In genomic region chr6:134911532-134911931, GRCh38 we compare ENCODE assay signal across 14 cellular contexts. TPM values are rescaled to one million over a fixed set of nuclear protein-coding genes. Genes with fewer than 3 reads are reported as not detected.
DNase-seq lines count a peak whose midpoint lies in the region; ATAC-seq lines count a peak whose summit lies in the region.
"Had no signal": no experiment of that assay in that cellular context is flagged by ENCODE, and none has a peak within 500 bp of the region (broad histone marks: within the 10 kb centered on the region; RNA-seq: fewer than 3 reads in every experiment).

No MANE protein-coding gene starts in this region.

- H3K4me3 ChIP-seq in MG63 (no peak overlapping the region), HAP-1 (no peak overlapping the region)
- H3K4me3 ChIP-seq: GM12878, SJSA1 had no signal

- no peaks in the 10 kb centered on the region; the same call in 1 of the 2 replicates for H3K4me1 ChIP-seq in HAP-1

- in situ Hi-C loops in HAP-1 (cut with MboI; ENCODE audit: low sequenced_read_pairs): no loop called here

- ATAC-seq in HG02885 (IDR thresholded peaks at IDR 0.05; ENCODE audit: poor library complexity, unreplicated experiment) (no peak), GM21717 (IDR thresholded peaks at IDR 0.05; ENCODE audit: unreplicated experiment) (no peak)
- ATAC-seq: GM12878 had no signal

- H3K9me3 ChIP-seq in MG63: no peaks in the 10 kb centered on the region
- H3K9me3 ChIP-seq in HAP-1: no peaks in the 10 kb centered on the region
- H3K9me3 ChIP-seq: SJSA1 had no signal

- DNase-seq in Daoy (ENCODE audit: low read depth) (peak; percentile 46), MG63 (peak; percentile 32), dedifferentiated amniotic fluid mesenchymal stem cell (ENCODE audit: extremely low spot score) (peak; percentile 32), myocyte (ENCODE audit: low read depth) (peak; percentile 77), HAP-1 (ENCODE audit: low spot score in 2 of 2) (no peak), Kasumi-1 (lab: John Stamatoyannopoulos, UW) (no peak)
- DNase-seq: activated T-cell treated with anti-CD3 and anti-CD28 coated beads, Interleukin-2, amount 50 U/mL, for 24 hours; NCI-H1436 treated with DMSO at 0.1 percent for 48 hours; NCI-H526 had no signal

- H3K36me3 ChIP-seq in MG63 (no peaks in the 10 kb centered on the region), HAP-1 (replicated peaks) (no peaks in the 10 kb centered on the region)
- H3K36me3 ChIP-seq: SJSA1 had no signal

- H3K27me3 ChIP-seq in MG63: no peaks in the 10 kb centered on the region
- H3K27me3 ChIP-seq in HAP-1 (ENCODE audit: low read depth): no peaks in the 10 kb centered on the region
- H3K27me3 ChIP-seq: SJSA1 had no signal

RNA-seq across cellular contexts. Expression of gene ALDH8A1, which starts 38.4 kb away (rescaled TPM):
- total RNA-seq in Daoy (2014; rRNA removed; shearing (Covaris generic)): not detected in 2 replicates
- total RNA-seq in MG63 (2014; rRNA removed; shearing (Covaris generic); ENCODE audit: low replicate concordance): 0.10 TPM in 1 of 2 replicates, not detected in the other
- total RNA-seq in myocyte: 2.1 TPM in 1 of 2 replicates, not detected in the other
- polyA plus RNA-seq in myocyte (2012): 0.38 TPM
- total RNA-seq: SJSA1 had no signal
- polyA plus RNA-seq: IgD-negative memory B cell had no signal

Comparison
In these comparisons a context has a peak if more than half of its experiments do, and no peak if none do; other contexts are left out.
1. DNase-seq: peak in Daoy (single experiment), MG63 (single experiment), dedifferentiated amniotic fluid mesenchymal stem cell (single experiment) and myocyte (single experiment); none in HAP-1 (0 of 2) and Kasumi-1 (0 of 2).